Comparison of ENCODE assay signal across 29 cellular contexts in the genomic region with DNA sequence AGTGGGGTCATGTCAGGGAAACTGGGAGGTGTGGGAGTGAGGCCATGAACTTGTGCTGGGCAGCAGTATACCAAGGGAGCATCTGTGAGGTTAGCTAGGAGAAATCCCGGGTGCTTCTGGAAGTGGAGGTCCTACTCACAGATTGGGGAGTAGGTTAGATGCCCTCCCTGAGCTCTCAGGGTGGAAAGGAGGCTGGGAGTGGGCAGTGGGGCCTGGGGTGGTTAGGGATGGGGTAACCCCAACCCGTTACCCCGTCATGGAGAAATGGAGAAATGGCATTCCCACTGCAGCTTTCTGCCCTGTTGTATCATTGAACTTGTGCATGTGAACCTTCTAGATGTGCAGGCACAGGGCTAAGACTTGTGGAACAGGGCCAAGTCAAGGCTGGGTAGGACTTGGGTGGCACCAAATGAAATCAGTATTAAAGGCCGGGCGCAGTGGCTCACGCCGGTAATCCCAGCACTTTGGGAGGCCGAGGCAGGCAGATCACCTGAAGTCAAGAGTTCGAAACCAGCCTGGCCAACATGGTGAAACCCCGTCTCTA.
"Had no signal": no experiment of that assay in that cellular context is flagged by ENCODE, and none has a peak within 500 bp of the region (broad histone marks: within the 10 kb centered on the region; RNA-seq: fewer than 3 reads in every experiment).

No MANE protein-coding gene starts in this region.

- ATAC-seq: natural killer cell; pancreas; right cardiac atrium; sciatic nerve; stimulated activated naive B cell treated with anti-CD40 and anti-IgM and Interleukin-4, amounts not matched to agents 10 μg/mL and 1 μg/mL and 100 μg/mL, for 72 hours; stimulated activated naive CD8-positive, alpha-beta T cell treated with anti-CD3 and anti-CD28 coated beads, Interleukin-15, Interleukin-2, amounts not matched to agents 100 U/mL and 50 U/mL, for 24 hours; upper lobe of right lung had no signal

- H3K36me3 ChIP-seq: left ventricle myocardium inferior, neural progenitor cell, neutrophil, pancreas, prostate gland, stomach, suprapubic skin, thoracic aorta, tibial artery, upper lobe of right lung, uterus had no signal

- H3K27me3 Mint-ChIP-seq: stimulated activated naive B cell treated with anti-CD40 and anti-IgM and Interleukin-4, amounts not matched to agents 10 μg/mL and 1 μg/mL and 100 μg/mL, for 72 hours had no signal

- H3K27ac Mint-ChIP-seq: mesothelial cell of epicardium; naive B cell; natural killer cell; nephron progenitor cell; neural progenitor cell; stimulated activated naive B cell treated with anti-CD40 and anti-IgM and Interleukin-4, amounts not matched to agents 10 μg/mL and 1 μg/mL and 100 μg/mL, for 72 hours had no signal

- DNase-seq: hypothalamus; left ventricle myocardium inferior; mesendoderm; naive B cell; natural killer cell; nephron progenitor cell; pancreas; retina; right cardiac atrium; stimulated activated CD4-positive, alpha-beta T cell treated with anti-CD3 and anti-CD28 coated beads, Interleukin-12 subunit alpha, Interleukin-12 subunit beta, amount 100 ng/mL, for 4 hours; stimulated activated CD4-positive, alpha-beta T cell treated with anti-CD3 and anti-CD28 coated beads, Interleukin-15, amount 100 ng/mL, for 24 hours; stimulated activated CD4-positive, alpha-beta T cell treated with anti-CD3 and anti-CD28 coated beads, Interleukin-2, amount 100 ng/mL, for 24 hours; stimulated activated CD4-positive, alpha-beta T cell treated with anti-CD3 and anti-CD28 coated beads, Interleukin-4, amount 100 ng/mL, for 1 hour; stimulated activated naive B cell treated with anti-CD40 and anti-IgM and Interleukin-4, amounts not matched to agents 10 μg/mL and 1 μg/mL and 100 μg/mL, for 72 hours; stimulated activated naive CD8-positive, alpha-beta T cell treated with anti-CD3 and anti-CD28 coated beads, Interleukin-15, Interleukin-2, amounts not matched to agents 100 U/mL and 50 U/mL, for 24 hours; stomach; tibial artery; trophoblast cell; upper lobe of right lung; uterus had no signal

- H3K4me3 Mint-ChIP-seq: mesothelial cell of epicardium; natural killer cell; nephron progenitor cell; neural progenitor cell; stimulated activated naive B cell treated with anti-CD40 and anti-IgM and Interleukin-4, amounts not matched to agents 10 μg/mL and 1 μg/mL and 100 μg/mL, for 72 hours had no signal

- H3K27me3 ChIP-seq: neural progenitor cell, neutrophil, pancreas, stomach, suprapubic skin, tibial artery, upper lobe of right lung, uterus had no signal

- H3K27ac ChIP-seq: left ventricle myocardium inferior, neural progenitor cell, neutrophil, pancreas, prostate gland, skin epidermis, stomach, suprapubic skin, thoracic aorta, tibial artery, upper lobe of right lung, uterus had no signal

- H3K9me3 Mint-ChIP-seq: mesothelial cell of epicardium; natural killer cell; nephron progenitor cell; neural progenitor cell; stimulated activated naive B cell treated with anti-CD40 and anti-IgM and Interleukin-4, amounts not matched to agents 10 μg/mL and 1 μg/mL and 100 μg/mL, for 72 hours had no signal

- H3K4me3 ChIP-seq: left ventricle myocardium inferior, lung, neural progenitor cell, pancreas, prostate gland, skin epidermis, stomach, suprapubic skin, thoracic aorta, tibial artery, upper lobe of right lung, uterus had no signal

- H3K9me3 ChIP-seq: left ventricle myocardium inferior, neutrophil, pancreas, prostate gland, stomach, suprapubic skin, thoracic aorta, tibial artery, upper lobe of right lung, uterus had no signal

- H3K4me1 ChIP-seq: left ventricle myocardium inferior, neural progenitor cell, pancreas, prostate gland, stomach, suprapubic skin, tibial artery, upper lobe of right lung, uterus had no signal

- H3K4me1 Mint-ChIP-seq: mesothelial cell of epicardium; naive B cell; natural killer cell; nephron progenitor cell; neural progenitor cell; stimulated activated naive B cell treated with anti-CD40 and anti-IgM and Interleukin-4, amounts not matched to agents 10 μg/mL and 1 μg/mL and 100 μg/mL, for 72 hours had no signal

- H3K36me3 Mint-ChIP-seq: mesothelial cell of epicardium; naive B cell; natural killer cell; neural progenitor cell; stimulated activated naive B cell treated with anti-CD40 and anti-IgM and Interleukin-4, amounts not matched to agents 10 μg/mL and 1 μg/mL and 100 μg/mL, for 72 hours had no signal
